17 cellular contexts compared by ENCODE assay signal in the genomic region with DNA sequence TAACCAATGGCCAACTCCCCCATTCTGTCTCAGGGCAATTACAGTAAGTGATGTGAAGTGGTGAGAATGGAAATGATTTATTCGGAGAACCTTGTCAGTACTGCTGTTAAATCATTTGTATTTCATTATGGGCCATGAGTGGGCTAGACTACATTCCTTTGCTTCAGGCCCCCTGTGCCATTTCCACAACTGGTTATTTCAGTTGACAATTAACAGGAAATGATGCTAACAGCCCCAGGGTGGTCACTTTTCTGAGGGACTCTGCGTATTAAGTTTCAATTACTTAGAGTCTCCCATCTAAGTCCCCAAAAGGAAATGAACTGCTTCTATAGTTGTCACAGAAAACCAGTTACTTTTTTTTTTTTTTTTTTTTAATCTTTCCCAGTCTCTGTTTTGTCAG.
A peak's percentile ranks its signal among the peaks of the same experiment; 100 is the strongest.
DNase-seq lines count a peak whose midpoint lies in the region; ATAC-seq and TF ChIP-seq lines count a peak whose summit lies in the region.
"Had no signal": no experiment of that assay in that cellular context is flagged by ENCODE, and none has a peak within 500 bp of the region (broad histone marks: within the 10 kb centered on the region; RNA-seq: fewer than 3 reads in every experiment).

No MANE protein-coding gene starts in this region.

- H3K4me3 ChIP-seq in BLaER1, result no peak overlapping the region
- H3K4me3 ChIP-seq in IMR-90 (ENCODE audit: insufficient read depth, low read depth, low read length), result no peak overlapping the region

- H2BK15ac ChIP-seq in IMR-90 (ENCODE audit: low read depth, low read length), result no peak overlapping the region; the same call in 2 of the 3 replicates

- H3K27me3 ChIP-seq in BLaER1, result no peaks in the 10 kb centered on the region
- H3K27me3 ChIP-seq in IMR-90 (ENCODE audit: control insufficient read depth, insufficient read depth, low read length), result no peaks in the 10 kb centered on the region
- H3K27me3 ChIP-seq: MG63 had no signal

- H2AK5ac ChIP-seq in IMR-90 (ENCODE audit: low read depth, low read length), result no peak overlapping the region

- in situ Hi-C loops in IMR-90 (cut with MboI; ENCODE audit: low sequenced_read_pairs), result no loop called here

- dilution Hi-C loops in IMR-90 (cut with HindIII; ENCODE audit: low sequenced_read_pairs, unreplicated experiment), result no loop called here

- H3K4me1 Mint-ChIP-seq in activated naive CD8-positive, alpha-beta T cell treated with anti-CD3 and anti-CD28 coated beads for 36 hours, result peaks cover 15% of the 10 kb centered on the region
- peaks cover 48% of the 10 kb centered on the region for H3K4me1 Mint-ChIP-seq in nephron
- H3K4me1 Mint-ChIP-seq: CD14-positive monocyte had no signal

- no peak for ATAC-seq in IMR-90 (ENCODE audit: low read depth)
- ATAC-seq in left colon, result no peak
- ATAC-seq in GM21576 (IDR thresholded peaks at IDR 0.05; ENCODE audit: unreplicated experiment), result no peak
- ATAC-seq: Panc1 had no signal

- no peak overlapping the region for H2BK20ac ChIP-seq in IMR-90 (ENCODE audit: low read depth, low read length)

- intact Hi-C loops in IMR-90 (cut with micrococcal nuclease), result no loop called here
- intact Hi-C loops in left colon (cut with DNase I, micrococcal nuclease), result no loop called here

- H3K9ac ChIP-seq in BLaER1 (no peak overlapping the region), IMR-90 (ENCODE audit: low read depth, low read length) (no peak overlapping the region)
- H3K9ac ChIP-seq: SK-N-SH had no signal

- TF ChIP-seq POLR2A in IMR-90 (IDR thresholded peaks at IDR 0.05; ENCODE audit: low read depth, low read length), result no peak

- H2BK120ac ChIP-seq in IMR-90 (ENCODE audit: low read depth, low read length), result peak overlapping the region; percentile 16; the same call in 1 of the 2 replicates

- no peak for TF ChIP-seq RAD21 in IMR-90 (IDR thresholded peaks at IDR 0.05; ENCODE audit: low read length)

- no peak for DNase-seq in IMR-90
- no peak for DNase-seq in activated naive CD8-positive, alpha-beta T cell treated with anti-CD3 and anti-CD28 coated beads for 36 hours
- no peak for DNase-seq in COLO668 (lab: John Stamatoyannopoulos, UW; ENCODE audit: unreplicated experiment)
- DNase-seq in left colon, result no peak
- no peak for DNase-seq in HPDE6-E6E7 (ENCODE audit: extremely low spot score)
- DNase-seq: COR-L47, NCI-H1105, NCI-H187, NCI-H226, NCI-H524 treated with DMSO at 0.1 percent for 48 hours, SK-N-SH had no signal

- H3K27ac ChIP-seq in BLaER1 (0 out of 2 replicates have a peak overlapping the region, but pooled peaks have one; percentile 16), IMR-90 (ENCODE audit: insufficient read depth, low read length) (no peak overlapping the region)

- H3K4me2 ChIP-seq in BLaER1 (peak overlapping the region; percentile 70), IMR-90 (ENCODE audit: low read depth, low read length) (no peak overlapping the region)

- H3K79me1 ChIP-seq in IMR-90 (ENCODE audit: low read depth in 1 of 2, low read length in 2 of 2), result 0 out of 4 replicates have a peak, but pooled peaks cover 0 to 5% of the 10 kb centered on the region in 2 experiments

- H4K8ac ChIP-seq in IMR-90 (ENCODE audit: low read depth in 2 of 2, low read length in 2 of 2), result peak overlapping the region in 1 of 2 experiments; percentile 23; a peak in 1 of 4 replicates

- H2AK9ac ChIP-seq in IMR-90 (replicated peaks; ENCODE audit: low read depth, low read length, poor library complexity), result no peak overlapping the region

- no peak overlapping the region for H2BK5ac ChIP-seq in IMR-90 (ENCODE audit: low read depth, low read length, poor library complexity, severe bottlenecking)

- peak overlapping the region; percentile 65 for H3K27ac Mint-ChIP-seq in activated naive CD8-positive, alpha-beta T cell treated with anti-CD3 and anti-CD28 coated beads for 36 hours
- peak overlapping the region; percentile 86 to 98 (median 93) for H3K27ac Mint-ChIP-seq in nephron
- H3K27ac Mint-ChIP-seq: CD14-positive monocyte had no signal

- H3K14ac ChIP-seq in IMR-90 (replicated peaks; ENCODE audit: low read depth, low read length), result no peak overlapping the region

- peaks cover 15% of the 10 kb centered on the region for H3K9me1 ChIP-seq in IMR-90 (ENCODE audit: insufficient read depth, low read length)

- H3K36me3 Mint-ChIP-seq in activated naive CD8-positive, alpha-beta T cell treated with anti-CD3 and anti-CD28 coated beads for 36 hours, result peaks cover 4% of the 10 kb centered on the region
- peaks cover 4% of the 10 kb centered on the region for H3K36me3 Mint-ChIP-seq in nephron (ENCODE audit: low read depth)
- H3K36me3 Mint-ChIP-seq: CD14-positive monocyte had no signal

- no peak overlapping the region for H2AFZ ChIP-seq in IMR-90 (replicated peaks; ENCODE audit: low read length, poor library complexity)

- H3K18ac ChIP-seq in IMR-90 (ENCODE audit: low read depth, low read length), result no peak overlapping the region

- peaks cover 3% of the 10 kb centered on the region for H3K27me3 Mint-ChIP-seq in activated naive CD8-positive, alpha-beta T cell treated with anti-CD3 and anti-CD28 coated beads for 36 hours
- no peaks in the 10 kb centered on the region for H3K27me3 Mint-ChIP-seq in nephron (ENCODE audit: low read depth)

- no peak overlapping the region for H3K56ac ChIP-seq in IMR-90 (ENCODE audit: extremely low read depth, insufficient read depth, low read length)

- no peak overlapping the region for H4K5ac ChIP-seq in IMR-90 (ENCODE audit: low read depth, low read length)

- no peaks in the 10 kb centered on the region for H4K20me1 ChIP-seq in BLaER1
- no peaks in the 10 kb centered on the region for H4K20me1 ChIP-seq in IMR-90 (ENCODE audit: insufficient read depth, low read length)

- CTCF ChIA-PET in IMR-90 (lab: Yijun Ruan, JAX), result no interaction called here

- H3K23ac ChIP-seq in IMR-90 (ENCODE audit: low read depth, low read length), result no peak overlapping the region

- no TSS peak for BruUV-seq in IMR-90 (replicated peaks; lab: Mats Ljungman, UMichigan)

- no peak overlapping the region for H4K91ac ChIP-seq in IMR-90 (ENCODE audit: insufficient read depth, low read depth, low read length)

- H3K36me3 ChIP-seq in BLaER1 (no peaks in the 10 kb centered on the region), IMR-90 (ENCODE audit: control insufficient read depth, insufficient read depth, low read length) (no peaks in the 10 kb centered on the region)
- H3K36me3 ChIP-seq: MG63 had no signal

- H3K4me3 Mint-ChIP-seq in activated naive CD8-positive, alpha-beta T cell treated with anti-CD3 and anti-CD28 coated beads for 36 hours, result peak overlapping the region; percentile 58
- H3K4me3 Mint-ChIP-seq in nephron, result no peak overlapping the region

- peaks cover 7% of the 10 kb centered on the region for H3K9me3 Mint-ChIP-seq in activated naive CD8-positive, alpha-beta T cell treated with anti-CD3 and anti-CD28 coated beads for 36 hours
- H3K9me3 Mint-ChIP-seq in nephron, result peaks cover 4% of the 10 kb centered on the region

- no peak for TF ChIP-seq CTCF in IMR-90 (conservative IDR thresholded peaks at IDR 0.05; ENCODE audit: low read depth, low read length)
- TF ChIP-seq CTCF in nephron (IDR thresholded peaks at IDR 0.05; ENCODE audit: unreplicated experiment in 3 of 3), result no peak

- WGBS in IMR-90 (ENCODE audit: extremely low coverage in 2 of 2, insufficient read length in 1 of 2), 2 experiments, result no CpG with 5 or more reads among the region's 2 CpGs

- H3K4ac ChIP-seq in IMR-90 (ENCODE audit: low read depth, low read length), result peak overlapping the region; percentile 17; the same call in 1 of the 2 replicates

- POLR2A ChIA-PET in IMR-90 (lab: Charles Lee; ENCODE audit: unreplicated experiment), result no interaction called here

- H3K4me1 ChIP-seq in BLaER1 (peaks cover 16% of the 10 kb centered on the region), IMR-90 (ENCODE audit: control insufficient read depth, insufficient read depth, low read length) (peaks cover 19% of the 10 kb centered on the region)

- peaks cover 5% of the 10 kb centered on the region; the same call in 1 of the 2 replicates for H3K9me3 ChIP-seq in BLaER1
- no peaks in the 10 kb centered on the region for H3K9me3 ChIP-seq in IMR-90 (ENCODE audit: control insufficient read depth, insufficient read depth, low read length)

TF ChIP-seq in IMR-90, 13 proteins besides CTCF, POLR2A, EP300 and RAD21:
- TF ChIP-seq MXI1 (IDR thresholded peaks at IDR 0.05; ENCODE audit: borderline replicate concordance, low read depth, low read length) (no peak), USF2 (IDR thresholded peaks at IDR 0.05; ENCODE audit: low read depth, low read length) (no peak), MAFK (IDR thresholded peaks at IDR 0.05; ENCODE audit: low read depth, low read length) (no peak), SMC3 (IDR thresholded peaks at IDR 0.05; ENCODE audit: low read depth, low read length) (no peak), FOS (IDR thresholded peaks at IDR 0.05; ENCODE audit: low read depth, low read length) (no peak), RCOR1 (IDR thresholded peaks at IDR 0.05; ENCODE audit: insufficient replicate concordance, low read length) (no peak), CEBPB (IDR thresholded peaks at IDR 0.05; ENCODE audit: low read depth, low read length) (no peak), BHLHE40 (IDR thresholded peaks at IDR 0.05; ENCODE audit: low read depth, low read length) (no peak)
